ENCODE assay signal across 1 cellular context in the genomic region with DNA sequence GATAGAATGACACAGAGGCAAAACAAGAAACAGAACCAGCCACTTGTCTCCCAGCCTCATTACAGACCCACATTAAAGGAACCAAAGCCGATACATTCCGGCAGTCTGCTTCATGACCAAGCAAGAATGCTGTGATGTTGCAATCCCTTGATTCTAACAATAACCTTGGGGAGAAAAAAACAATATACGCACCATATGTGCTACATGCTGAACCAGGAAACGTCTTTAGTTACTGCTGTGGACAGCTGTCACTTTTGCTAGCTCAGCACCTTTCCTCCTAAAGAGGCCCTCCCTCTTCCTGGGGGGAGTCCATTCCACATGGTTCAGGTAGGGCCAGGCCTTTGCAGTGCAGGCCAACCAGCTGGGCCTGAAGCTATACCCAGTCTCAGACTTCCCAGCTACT.
TF ChIP-seq lines count a peak whose summit lies in the region.

No MANE protein-coding gene starts in this region.

TF ChIP-seq in Ishikawa, 13 proteins besides CTCF, POLR2A, EP300 and RAD21 (continued from another document):
- TF ChIP-seq, protein P1, sequence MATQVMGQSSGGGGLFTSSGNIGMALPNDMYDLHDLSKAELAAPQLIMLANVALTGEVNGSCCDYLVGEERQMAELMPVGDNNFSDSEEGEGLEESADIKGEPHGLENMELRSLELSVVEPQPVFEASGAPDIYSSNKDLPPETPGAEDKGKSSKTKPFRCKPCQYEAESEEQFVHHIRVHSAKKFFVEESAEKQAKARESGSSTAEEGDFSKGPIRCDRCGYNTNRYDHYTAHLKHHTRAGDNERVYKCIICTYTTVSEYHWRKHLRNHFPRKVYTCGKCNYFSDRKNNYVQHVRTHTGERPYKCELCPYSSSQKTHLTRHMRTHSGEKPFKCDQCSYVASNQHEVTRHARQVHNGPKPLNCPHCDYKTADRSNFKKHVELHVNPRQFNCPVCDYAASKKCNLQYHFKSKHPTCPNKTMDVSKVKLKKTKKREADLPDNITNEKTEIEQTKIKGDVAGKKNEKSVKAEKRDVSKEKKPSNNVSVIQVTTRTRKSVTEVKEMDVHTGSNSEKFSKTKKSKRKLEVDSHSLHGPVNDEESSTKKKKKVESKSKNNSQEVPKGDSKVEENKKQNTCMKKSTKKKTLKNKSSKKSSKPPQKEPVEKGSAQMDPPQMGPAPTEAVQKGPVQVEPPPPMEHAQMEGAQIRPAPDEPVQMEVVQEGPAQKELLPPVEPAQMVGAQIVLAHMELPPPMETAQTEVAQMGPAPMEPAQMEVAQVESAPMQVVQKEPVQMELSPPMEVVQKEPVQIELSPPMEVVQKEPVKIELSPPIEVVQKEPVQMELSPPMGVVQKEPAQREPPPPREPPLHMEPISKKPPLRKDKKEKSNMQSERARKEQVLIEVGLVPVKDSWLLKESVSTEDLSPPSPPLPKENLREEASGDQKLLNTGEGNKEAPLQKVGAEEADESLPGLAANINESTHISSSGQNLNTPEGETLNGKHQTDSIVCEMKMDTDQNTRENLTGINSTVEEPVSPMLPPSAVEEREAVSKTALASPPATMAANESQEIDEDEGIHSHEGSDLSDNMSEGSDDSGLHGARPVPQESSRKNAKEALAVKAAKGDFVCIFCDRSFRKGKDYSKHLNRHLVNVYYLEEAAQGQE (IDR thresholded peaks at IDR 0.05; ENCODE audit: low read depth): no peak
- no peak for TF ChIP-seq FOXM1 (IDR thresholded peaks at IDR 0.05; ENCODE audit: borderline replicate concordance, low read depth)
- TF ChIP-seq YY1 (IDR thresholded peaks at IDR 0.05; ENCODE audit: low read depth): no peak
- TF ChIP-seq, protein P2, sequence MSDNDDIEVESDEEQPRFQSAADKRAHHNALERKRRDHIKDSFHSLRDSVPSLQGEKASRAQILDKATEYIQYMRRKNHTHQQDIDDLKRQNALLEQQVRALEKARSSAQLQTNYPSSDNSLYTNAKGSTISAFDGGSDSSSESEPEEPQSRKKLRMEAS (IDR thresholded peaks at IDR 0.05): peak; percentile 32; the same call in 1 of the 2 replicates
